In the genomic region with DNA sequence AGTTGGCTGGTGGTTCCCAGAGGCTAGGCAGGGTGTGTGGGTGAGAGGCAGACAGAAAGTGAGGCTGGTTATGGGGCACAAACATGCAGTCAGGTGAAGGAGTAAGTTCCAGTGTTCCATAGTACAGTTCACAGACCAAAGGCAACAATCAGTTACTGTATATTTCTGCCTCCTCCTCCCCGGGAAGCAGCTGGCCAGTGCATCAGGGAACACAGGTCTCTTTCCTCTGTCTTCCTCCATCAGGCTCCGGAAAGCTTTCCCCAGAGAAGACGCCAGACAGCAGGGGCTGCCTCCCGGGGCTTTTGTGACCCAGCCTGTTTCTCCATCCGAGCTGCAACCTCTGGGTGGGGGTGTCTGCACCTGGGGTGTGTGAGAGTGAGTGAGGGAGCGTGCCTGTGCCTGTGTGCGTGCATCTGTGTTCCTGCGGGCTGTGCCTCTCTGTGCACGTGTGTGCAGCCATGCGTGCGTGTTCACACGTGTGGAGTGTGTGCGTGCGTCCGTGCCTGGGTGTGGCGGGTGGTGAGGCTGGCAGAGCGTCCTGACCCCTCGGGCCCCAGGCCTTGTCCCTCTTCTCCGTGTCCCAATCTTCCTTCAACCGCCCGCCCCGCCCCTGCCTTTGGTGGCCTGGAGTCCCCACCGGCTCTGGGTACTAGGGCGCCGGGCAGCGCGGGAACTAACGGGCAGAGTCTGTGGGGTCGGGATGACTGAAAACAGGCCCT, we compare ENCODE assay signal across 8 cellular contexts.
DNase-seq lines count a peak whose midpoint lies in the region; ATAC-seq, FAIRE-seq and TF ChIP-seq lines count a peak whose summit lies in the region.
"Not testable (repeated sequence)": the region's sequence is repeated elsewhere in the genome, so short reads cannot be mapped to it uniquely, and the experiment has no call there.

No MANE protein-coding gene starts in this region.

- H3K4me1 Mint-ChIP-seq in activated naive CD8-positive, alpha-beta T cell treated with anti-CD3 and anti-CD28 coated beads for 36 hours; glutamatergic neuron (ENCODE audit: low read depth, unreplicated experiment): not testable (repeated sequence)

- H3K27ac ChIP-seq in SU-DHL-6 (ENCODE audit: low read depth, low read length), result peak overlapping the region; percentile 70
- H3K27ac ChIP-seq in osteoblast (ENCODE audit: low read depth, low read length); thoracic aorta: not testable (repeated sequence)

- H3K9me2 ChIP-seq in SU-DHL-6 (replicated peaks; ENCODE audit: insufficient read depth, low read length), result not testable (repeated sequence)

- not testable (repeated sequence) for H3K36me3 ChIP-seq in SU-DHL-6 (ENCODE audit: low read length); osteoblast (ENCODE audit: insufficient read depth, low read length); thoracic aorta

- H3K4me2 ChIP-seq in SU-DHL-6 (ENCODE audit: low read depth, low read length, poor library complexity, severe bottlenecking), result peak overlapping the region; percentile 51
- peak overlapping the region; percentile 48 for H3K4me2 ChIP-seq in osteoblast (ENCODE audit: insufficient read depth, low read length)

- H3K27me3 ChIP-seq in SU-DHL-6 (ENCODE audit: low read length); osteoblast (ENCODE audit: insufficient read depth, low read length); thoracic aorta (replicated peaks; ENCODE audit: insufficient read depth): not testable (repeated sequence)

- peak overlapping the region; percentile 20 for H3K27ac Mint-ChIP-seq in activated naive CD8-positive, alpha-beta T cell treated with anti-CD3 and anti-CD28 coated beads for 36 hours
- H3K27ac Mint-ChIP-seq in glutamatergic neuron (ENCODE audit: unreplicated experiment), result not testable (repeated sequence)

- H3K9ac ChIP-seq in SU-DHL-6 (ENCODE audit: low read length), result peak overlapping the region; percentile 32; the same call in 1 of the 2 replicates

- not testable (repeated sequence) for H3K36me3 Mint-ChIP-seq in activated naive CD8-positive, alpha-beta T cell treated with anti-CD3 and anti-CD28 coated beads for 36 hours; glutamatergic neuron (ENCODE audit: unreplicated experiment)

- ATAC-seq in GM21619 (IDR thresholded peaks at IDR 0.05; ENCODE audit: unreplicated experiment), result peak; percentile 43
- peak; percentile 44 for ATAC-seq in HG03175 (IDR thresholded peaks at IDR 0.05; ENCODE audit: unreplicated experiment)
- peak; percentile 2 for ATAC-seq in thoracic aorta (ENCODE audit: insufficient number of reproducible peaks, low FRiP score, low read depth)

- DNase-seq in GM12891 (ENCODE audit: insufficient read length, low spot score); osteoblast (ENCODE audit: insufficient read length, low spot score, missing footprints); thoracic aorta (ENCODE audit: low spot score): not testable (repeated sequence)
- DNase-seq in activated naive CD8-positive, alpha-beta T cell treated with anti-CD3 and anti-CD28 coated beads for 36 hours, result peak; percentile 56
- peak; percentile 38 for DNase-seq in glutamatergic neuron

- not testable (repeated sequence) for H4K20me1 ChIP-seq in SU-DHL-6 (ENCODE audit: low read depth, low read length); osteoblast (ENCODE audit: insufficient read depth, low read length)

- H3K9me3 Mint-ChIP-seq in activated naive CD8-positive, alpha-beta T cell treated with anti-CD3 and anti-CD28 coated beads for 36 hours; glutamatergic neuron (ENCODE audit: unreplicated experiment): not testable (repeated sequence)

- H3K4me3 ChIP-seq in SU-DHL-6 (ENCODE audit: insufficient read depth, low read length, poor library complexity, severe bottlenecking); osteoblast (ENCODE audit: insufficient read depth, low read length): not testable (repeated sequence)
- H3K4me3 ChIP-seq in thoracic aorta, result peak overlapping the region; percentile 60

- H3K79me2 ChIP-seq in SU-DHL-6 (ENCODE audit: insufficient read depth, low read length); osteoblast (ENCODE audit: insufficient read depth, low read length): not testable (repeated sequence)

- H3K9me3 ChIP-seq in SU-DHL-6 (ENCODE audit: insufficient read depth, low read length); osteoblast (ENCODE audit: low read depth, low read length); thoracic aorta: not testable (repeated sequence)

- peak overlapping the region; percentile 47 for H3K4me3 Mint-ChIP-seq in activated naive CD8-positive, alpha-beta T cell treated with anti-CD3 and anti-CD28 coated beads for 36 hours
- not testable (repeated sequence) for H3K4me3 Mint-ChIP-seq in glutamatergic neuron (ENCODE audit: unreplicated experiment)

- peaks cover 11% of the 10 kb centered on the region; the same call in 1 of the 2 replicates for H3F3A ChIP-seq in SU-DHL-6 (ENCODE audit: insufficient read depth)

- FAIRE-seq in GM12891 (lab: Jason Lieb, UNC), result peak; percentile 83

- H3K4me1 ChIP-seq in osteoblast (ENCODE audit: insufficient read depth, low read length); thoracic aorta (ENCODE audit: control insufficient read depth in 1 of 2, low read depth in 2 of 2): not testable (repeated sequence)

- not testable (repeated sequence) for TF ChIP-seq POLR2A in GM12891 (IDR thresholded peaks at IDR 0.05; ENCODE audit: low read depth, low read length)

- not testable (repeated sequence) for H2AFZ ChIP-seq in SU-DHL-6 (ENCODE audit: low read depth, low read length, severe bottlenecking); osteoblast (ENCODE audit: low read length)

- TF ChIP-seq CTCF in SU-DHL-6 (IDR thresholded peaks at IDR 0.05; ENCODE audit: insufficient read depth, low read length, poor library complexity, severe bottlenecking); glutamatergic neuron (IDR thresholded peaks at IDR 0.05; ENCODE audit: partially characterized antibody, unreplicated experiment); osteoblast (IDR thresholded peaks at IDR 0.05; ENCODE audit: extremely low read depth, low read depth, low read length); thoracic aorta (IDR thresholded peaks at IDR 0.05): not testable (repeated sequence)

- H3K27me3 Mint-ChIP-seq in activated naive CD8-positive, alpha-beta T cell treated with anti-CD3 and anti-CD28 coated beads for 36 hours; glutamatergic neuron (ENCODE audit: unreplicated experiment): not testable (repeated sequence)

TF ChIP-seq in GM12891, 5 proteins besides CTCF, POLR2A, EP300 and RAD21:
- peak; percentile 65 for TF ChIP-seq PAX5 (IDR thresholded peaks at IDR 0.05; ENCODE audit: insufficient read depth, low read length, severe bottlenecking)
